14 cellular contexts compared by ENCODE assay signal in the genomic region with DNA sequence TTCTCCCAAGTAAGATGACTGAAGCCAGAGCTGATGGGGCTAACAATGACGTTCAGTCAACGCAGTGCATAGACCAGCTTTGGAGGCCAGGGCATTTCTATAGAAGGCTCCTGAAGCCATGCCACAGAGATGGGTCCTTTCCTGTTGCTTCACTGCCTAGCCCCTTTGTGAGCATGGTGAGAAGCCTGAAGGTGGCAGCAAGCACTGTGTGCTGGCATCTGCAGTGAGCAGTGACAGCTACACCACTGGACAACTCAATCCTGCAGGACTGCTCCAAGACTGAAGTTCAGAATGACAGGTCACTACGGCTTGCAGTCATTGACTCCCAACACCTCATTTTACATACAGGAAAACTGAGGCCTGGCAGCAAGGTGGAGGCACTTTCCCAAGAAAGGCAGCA.
DNase-seq lines count a peak whose midpoint lies in the region; ATAC-seq and TF ChIP-seq lines count a peak whose summit lies in the region.
"Had no signal": no experiment of that assay in that cellular context is flagged by ENCODE, and none has a peak within 500 bp of the region (broad histone marks: within the 10 kb centered on the region; RNA-seq: fewer than 3 reads in every experiment).

No MANE protein-coding gene starts in this region.

- H3K27ac Mint-ChIP-seq in glutamatergic neuron (ENCODE audit: unreplicated experiment), result no peak overlapping the region
- H3K27ac Mint-ChIP-seq: activated naive CD8-positive, alpha-beta T cell treated with anti-CD3 and anti-CD28 coated beads for 36 hours had no signal

- H3K4me3 ChIP-seq in heart right ventricle (no peak overlapping the region), Peyer's patch (no peak overlapping the region)
- H3K4me3 ChIP-seq: GM23248, mucosa of descending colon had no signal

- peaks cover 2% of the 10 kb centered on the region for H3K27me3 Mint-ChIP-seq in glutamatergic neuron (ENCODE audit: unreplicated experiment)
- H3K27me3 Mint-ChIP-seq: activated naive CD8-positive, alpha-beta T cell treated with anti-CD3 and anti-CD28 coated beads for 36 hours had no signal

- H3K9me3 ChIP-seq in heart right ventricle, result no peaks in the 10 kb centered on the region
- H3K9me3 ChIP-seq in Peyer's patch, result no peaks in the 10 kb centered on the region
- H3K9me3 ChIP-seq: mucosa of descending colon had no signal

- ATAC-seq in Right ventricle myocardium inferior, result peak; percentile 50
- peak; percentile 27 to 72 (median 54) for ATAC-seq in heart right ventricle
- ATAC-seq in HG03175 (IDR thresholded peaks at IDR 0.05; ENCODE audit: unreplicated experiment), result no peak
- ATAC-seq in GM19035 (IDR thresholded peaks at IDR 0.05; ENCODE audit: unreplicated experiment), result no peak
- ATAC-seq: mucosa of descending colon had no signal

- 60 to 76% methylated on average over 3 of the region's 3 CpGs for WGBS in heart right ventricle, 2 donors

- H3K27ac ChIP-seq in heart right ventricle, result peak overlapping the region in 2 of 10 donors; percentile 5 to 13
- H3K27ac ChIP-seq in Peyer's patch, result no peak overlapping the region
- H3K27ac ChIP-seq: GM23248 had no signal

- H3K27me3 ChIP-seq in heart right ventricle (no peaks in the 10 kb centered on the region), Peyer's patch (no peaks in the 10 kb centered on the region)

- H3K4me1 Mint-ChIP-seq in glutamatergic neuron (ENCODE audit: low read depth, unreplicated experiment), result peaks cover 31% of the 10 kb centered on the region
- H3K4me1 Mint-ChIP-seq: activated naive CD8-positive, alpha-beta T cell treated with anti-CD3 and anti-CD28 coated beads for 36 hours had no signal

- DNase-seq in Right ventricle myocardium inferior (ENCODE audit: missing footprints) (peak; percentile 40), cardiac septum (ENCODE audit: low spot score) (no peak), SW480 (ENCODE audit: low spot score) (peak; percentile 47), heart right ventricle (no peak), glutamatergic neuron (no peak), Peyer's patch (no peak)
- DNase-seq: activated naive CD8-positive, alpha-beta T cell treated with anti-CD3 and anti-CD28 coated beads for 36 hours; DMS79 treated with DMSO at 0.1 percent for 48 hours; GM23248; mucosa of descending colon; NCI-H1105 treated with DMSO at 0.1 percent for 48 hours; NCI-H226 had no signal

- H3K36me3 ChIP-seq in heart right ventricle, result no peaks in the 10 kb centered on the region
- H3K36me3 ChIP-seq in Peyer's patch, result no peaks in the 10 kb centered on the region

- TF ChIP-seq CTCF in heart right ventricle (IDR thresholded peaks at IDR 0.05) (peak in 7 of 9 donors; percentile 23 to 58 (median 34)), glutamatergic neuron (IDR thresholded peaks at IDR 0.05; ENCODE audit: partially characterized antibody, unreplicated experiment) (no peak), Peyer's patch (IDR thresholded peaks at IDR 0.05) (peak in 1 of 6 experiments; percentile 3)

- intact Hi-C loops in Right ventricle myocardium inferior (cut with DNase I) (no loop called here), cardiac septum (cut with DNase I) (no loop called here), heart right ventricle (cut with DNase I) (loop anchor here in 5 of 10 donors (5.0 to 10.0 kb wide), 4 partner anchors 91 to 309 kb away; a partner anchor contains a TSS)

- no peaks in the 10 kb centered on the region for H3K9me3 Mint-ChIP-seq in glutamatergic neuron (ENCODE audit: unreplicated experiment)
- H3K9me3 Mint-ChIP-seq: activated naive CD8-positive, alpha-beta T cell treated with anti-CD3 and anti-CD28 coated beads for 36 hours had no signal

- H3K36me3 Mint-ChIP-seq in glutamatergic neuron (ENCODE audit: unreplicated experiment), result no peaks in the 10 kb centered on the region
- H3K36me3 Mint-ChIP-seq: activated naive CD8-positive, alpha-beta T cell treated with anti-CD3 and anti-CD28 coated beads for 36 hours had no signal

- peaks cover 2 to 85% (median 64%) of the 10 kb centered on the region in 9 donors for H3K4me1 ChIP-seq in heart right ventricle
- no peaks in the 10 kb centered on the region for H3K4me1 ChIP-seq in Peyer's patch

- no peak overlapping the region for H3K4me3 Mint-ChIP-seq in glutamatergic neuron (ENCODE audit: unreplicated experiment)
- H3K4me3 Mint-ChIP-seq: activated naive CD8-positive, alpha-beta T cell treated with anti-CD3 and anti-CD28 coated beads for 36 hours had no signal

- no peak for TF ChIP-seq POLR2A in Peyer's patch (IDR thresholded peaks at IDR 0.05)

Comparison
In these comparisons a context has a peak if more than half of its experiments do, and no peak if none do; other contexts are left out.
1. DNase-seq: peak in Right ventricle myocardium inferior (single experiment) and SW480 (single experiment); none in cardiac septum (single experiment), heart right ventricle (0 of 2), glutamatergic neuron (single experiment) and Peyer's patch (0 of 3).
2. ATAC-seq: peak in Right ventricle myocardium inferior (single experiment) and heart right ventricle (8 of 8); none in HG03175 (single experiment) and GM19035 (single experiment).